ENCODE assay signal across 8 cellular contexts in genomic region chr7:129948877-129949291, GRCh38. TPM values are rescaled to one million over a fixed set of nuclear protein-coding genes. Genes with fewer than 3 reads are reported as not detected.
A peak's percentile ranks its signal among the peaks of the same experiment; 100 is the strongest.
DNase-seq lines count a peak whose midpoint lies in the region; ATAC-seq and TF ChIP-seq lines count a peak whose summit lies in the region.

No MANE protein-coding gene starts in this region.

- H3K4me3 ChIP-seq in WI38 (ENCODE audit: low read depth, low read length) (peak overlapping the region; percentile 97), spleen (peak overlapping the region in 7 of 8 donors; percentile 24 to 95 (median 77))

- ATAC-seq in HG02884 (IDR thresholded peaks at IDR 0.05; ENCODE audit: unreplicated experiment), result peak; percentile 44

- 1 to 4% (median 2%) methylated on average over 10 of the region's 10 CpGs for WGBS in spleen, 5 donors

- intact Hi-C loops in spleen (cut with DNase I; ENCODE audit: low total_unique reads), result no loop called here

- TF ChIP-seq POLR2A in GM15510 (IDR thresholded peaks at IDR 0.05; ENCODE audit: borderline replicate concordance, extremely low read depth, insufficient read length) (peak; percentile 34), spleen (IDR thresholded peaks at IDR 0.05) (peak in 1 of 3 donors; percentile 86)

- H3K27me3 ChIP-seq in spleen (replicated peaks in 1 of 7), result no peaks in the 10 kb centered on the region

- peaks cover 27 to 81% (median 52%) of the 10 kb centered on the region in 6 donors for H3K4me1 ChIP-seq in spleen

- H3K36me3 ChIP-seq in spleen, result peaks cover 0 to 19% (median under 1%) of the 10 kb centered on the region in 6 donors

- peaks cover 0 to 6% (median 0%) of the 10 kb centered on the region in 8 donors for H3K9me3 ChIP-seq in spleen

- peak; percentile 88 to 96 for DNase-seq in NCI-H2081 (lab: John Stamatoyannopoulos, UW)
- peak; percentile 42 to 93 (median 76) for DNase-seq in caudate nucleus (lab: John Stamatoyannopoulos, UW)
- peak; percentile 92 for DNase-seq in inferior parietal cortex (ENCODE audit: extremely low spot score)
- peak; percentile 96 for DNase-seq in spleen
- no peak for DNase-seq in SKM-1 (lab: John Stamatoyannopoulos, UW; ENCODE audit: unreplicated experiment)

- peak overlapping the region; percentile 96 for H3K27ac ChIP-seq in caudate nucleus (ENCODE audit: low read depth, low read length)
- peak overlapping the region; percentile 93 to 99 (median 98) for H3K27ac ChIP-seq in spleen

- TF ChIP-seq CTCF in WI38 (IDR thresholded peaks at IDR 0.05; ENCODE audit: low read depth, low read length) (no peak), spleen (IDR thresholded peaks at IDR 0.05 in 8 of 11, conservative IDR thresholded peaks at IDR 0.05 in 3 of 11) (no peak)

RNA-seq across cellular contexts. Expression of gene UBE2H, which starts 3.9 kb away (rescaled TPM):
- total RNA-seq in spleen, result 10 to 100 TPM; 63.5 to 98.0 (median 71.5) TPM
- polyA plus RNA-seq in spleen, result 10 to 100 TPM; 13.5 to 22.2 (median 15.2) TPM
